Comparison of ENCODE assay signal across 11 cellular contexts in the genomic region with DNA sequence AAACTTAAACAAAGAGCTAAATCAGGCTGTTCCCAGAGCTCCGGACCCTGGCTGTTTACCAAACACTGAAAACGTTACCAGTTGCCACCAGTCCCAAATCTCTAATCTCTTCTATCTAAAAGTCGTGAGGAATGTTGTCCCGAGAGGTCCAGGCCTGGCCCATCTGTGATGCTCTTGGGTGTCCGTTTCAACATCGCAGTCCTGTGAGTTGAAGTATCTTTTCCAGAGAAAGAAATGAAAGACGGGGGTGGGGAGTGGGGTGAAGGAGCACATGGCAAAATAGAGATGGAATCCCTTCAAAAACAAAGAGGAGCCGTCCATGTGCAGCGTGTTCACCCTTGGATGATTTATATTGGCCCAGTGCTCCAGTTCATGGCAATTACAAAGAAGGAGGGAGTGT.
DNase-seq lines count a peak whose midpoint lies in the region; ATAC-seq and TF ChIP-seq lines count a peak whose summit lies in the region.
"Had no signal": no experiment of that assay in that cellular context is flagged by ENCODE, and none has a peak within 500 bp of the region (broad histone marks: within the 10 kb centered on the region; RNA-seq: fewer than 3 reads in every experiment).

No MANE protein-coding gene starts in this region.

- H3K27me3 ChIP-seq in left ventricle myocardium inferior (ENCODE audit: low read depth) (no peaks in the 10 kb centered on the region), psoas muscle (ENCODE audit: insufficient read depth in 3 of 3, low read length in 2 of 3) (no peaks in the 10 kb centered on the region), WERI-Rb-1 (ENCODE audit: insufficient read depth, low read depth, severe bottlenecking) (no peaks in the 10 kb centered on the region)
- H3K27me3 ChIP-seq: tibial artery had no signal

- 31 to 39% (median 37%) methylated on average over 9 of the region's 9 CpGs for WGBS in psoas muscle, 3 donors

- H3K36me3 ChIP-seq in SK-N-MC (ENCODE audit: insufficient read depth, low read length): no peaks in the 10 kb centered on the region
- no peaks in the 10 kb centered on the region for H3K36me3 ChIP-seq in left ventricle myocardium inferior
- H3K36me3 ChIP-seq in psoas muscle (ENCODE audit: insufficient read depth in 1 of 2, low read depth in 1 of 2): no peaks in the 10 kb centered on the region
- H3K36me3 ChIP-seq in WERI-Rb-1: no peaks in the 10 kb centered on the region
- H3K36me3 ChIP-seq: tibial artery had no signal

- TF ChIP-seq CTCF in left ventricle myocardium inferior (IDR thresholded peaks at IDR 0.05; ENCODE audit: borderline replicate concordance): no peak
- TF ChIP-seq CTCF in psoas muscle (IDR thresholded peaks at IDR 0.05): no peak
- TF ChIP-seq CTCF in WERI-Rb-1 (IDR thresholded peaks at IDR 0.05; ENCODE audit: low read depth, low read length): no peak

- H3K9me3 ChIP-seq in SK-N-MC (ENCODE audit: low read depth, low read length) (no peaks in the 10 kb centered on the region), left ventricle myocardium inferior (replicated peaks) (no peaks in the 10 kb centered on the region), psoas muscle (no peaks in the 10 kb centered on the region), WERI-Rb-1 (ENCODE audit: severe bottlenecking) (no peaks in the 10 kb centered on the region)
- H3K9me3 ChIP-seq: tibial artery had no signal

- ATAC-seq in psoas muscle (peak in 3 of 4 donors; percentile 7 to 16 (median 15)), GM18511 (IDR thresholded peaks at IDR 0.05; ENCODE audit: unreplicated experiment) (no peak)
- ATAC-seq: GM12878 had no signal

- peak overlapping the region; percentile 46 for H3K9ac ChIP-seq in SK-N-MC (ENCODE audit: insufficient read length)

- intact Hi-C loops in left ventricle myocardium inferior (cut with micrococcal nuclease): no loop called here
- intact Hi-C loops in psoas muscle (cut with DNase I): no loop called here

- peak overlapping the region; percentile 76 for H3K27ac ChIP-seq in SK-N-MC
- peak overlapping the region; percentile 71 for H3K27ac ChIP-seq in left ventricle myocardium inferior (replicated peaks)
- H3K27ac ChIP-seq in psoas muscle: no peak overlapping the region
- H3K27ac ChIP-seq in WERI-Rb-1: no peak overlapping the region
- H3K27ac ChIP-seq: tibial artery had no signal

- H3K4me1 ChIP-seq in left ventricle myocardium inferior (peaks cover 51% of the 10 kb centered on the region), psoas muscle (peaks cover 8% of the 10 kb centered on the region)

- H3K4me3 ChIP-seq in SK-N-MC: 0 out of 2 replicates have a peak overlapping the region, but pooled peaks have one; percentile 16
- H3K4me3 ChIP-seq in left ventricle myocardium inferior: no peak overlapping the region
- no peak overlapping the region for H3K4me3 ChIP-seq in psoas muscle
- no peak overlapping the region for H3K4me3 ChIP-seq in WERI-Rb-1 (ENCODE audit: low read depth, low read length)
- H3K4me3 ChIP-seq: GM12878, tibial artery had no signal

- DNase-seq in AG08395 (ENCODE audit: low spot score) (peak; percentile 47), SK-N-MC (ENCODE audit: low read depth, low spot score) (no peak), left ventricle myocardium inferior (no peak), psoas muscle (no peak), WERI-Rb-1 (no peak), NCI-H2107 treated with DMSO at 0.1 percent for 48 hours (lab: John Stamatoyannopoulos, UW; ENCODE audit: unreplicated experiment) (no peak)
- no peak for DNase-seq in effector CD4-positive, alpha-beta T cell
- DNase-seq: activated naive CD4-positive, alpha-beta T cell treated with anti-CD3 and anti-CD28 coated beads, Interleukin-2, amount 10 ng/mL, durations not matched to agents 7 days and 5 days had no signal

Comparison
In these comparisons a context has a peak if more than half of its experiments do, and no peak if none do; other contexts are left out.
1. H3K27ac ChIP-seq: peak in SK-N-MC (single experiment) and left ventricle myocardium inferior (single experiment); none in psoas muscle (single experiment) and WERI-Rb-1 (single experiment).